In the genomic region with DNA sequence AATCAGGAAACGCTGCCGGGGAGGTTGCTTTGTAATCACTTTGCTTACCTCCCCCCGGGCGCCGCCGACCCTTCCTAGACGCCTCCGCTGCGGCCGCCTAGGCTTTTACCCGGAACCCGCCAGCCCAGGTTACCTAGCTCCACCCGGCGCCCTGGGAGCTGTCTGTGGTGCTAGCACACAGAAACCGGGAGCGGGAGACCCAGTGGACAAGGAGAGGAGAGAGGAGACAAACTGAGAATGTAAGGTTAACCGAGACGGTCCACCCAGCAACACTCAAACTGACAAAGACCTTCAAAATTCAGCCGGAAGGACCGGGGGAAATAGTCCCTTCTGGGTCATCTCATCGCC, we compare ENCODE assay signal across 8 cellular contexts. TPM values are rescaled to one million over a fixed set of nuclear protein-coding genes. Genes with fewer than 3 reads are reported as not detected.
DNase-seq lines count a peak whose midpoint lies in the region; ATAC-seq and TF ChIP-seq lines count a peak whose summit lies in the region.

No MANE protein-coding gene starts in this region.

- no peak for ATAC-seq in activated T-helper 17 cell treated with anti-CD3 and anti-CD28 coated beads, Interleukin-2, amount 50 U/mL, for 72 hours (replicated peaks)
- ATAC-seq in stimulated activated naive CD8-positive, alpha-beta T cell treated with anti-CD3 and anti-CD28 coated beads, Interleukin-15, amount 100 ng/mL, for 72 hours, result peak; percentile 54
- ATAC-seq in GM18505 (IDR thresholded peaks at IDR 0.05; ENCODE audit: unreplicated experiment), result no peak

- H3K27me3 Mint-ChIP-seq in activated T-helper 17 cell treated with anti-CD3 and anti-CD28 coated beads, Interleukin-2, amount 50 U/mL, for 72 hours, result peaks cover 69% of the 10 kb centered on the region
- peaks cover 95% of the 10 kb centered on the region for H3K27me3 Mint-ChIP-seq in stimulated activated naive CD8-positive, alpha-beta T cell treated with anti-CD3 and anti-CD28 coated beads, Interleukin-15, amount 100 ng/mL, for 72 hours

- H3K4me3 Mint-ChIP-seq in activated T-helper 17 cell treated with anti-CD3 and anti-CD28 coated beads, Interleukin-2, amount 50 U/mL, for 72 hours, result peak overlapping the region; percentile 19
- H3K4me3 Mint-ChIP-seq in stimulated activated naive CD8-positive, alpha-beta T cell treated with anti-CD3 and anti-CD28 coated beads, Interleukin-15, amount 100 ng/mL, for 72 hours, result peak overlapping the region; percentile 64 to 77

- no peaks in the 10 kb centered on the region for H3K4me1 Mint-ChIP-seq in activated T-helper 17 cell treated with anti-CD3 and anti-CD28 coated beads, Interleukin-2, amount 50 U/mL, for 72 hours
- H3K4me1 Mint-ChIP-seq in stimulated activated naive CD8-positive, alpha-beta T cell treated with anti-CD3 and anti-CD28 coated beads, Interleukin-15, amount 100 ng/mL, for 72 hours, result peaks cover 25% of the 10 kb centered on the region

- no peaks in the 10 kb centered on the region for H3K9me3 Mint-ChIP-seq in activated T-helper 17 cell treated with anti-CD3 and anti-CD28 coated beads, Interleukin-2, amount 50 U/mL, for 72 hours
- H3K9me3 Mint-ChIP-seq in stimulated activated naive CD8-positive, alpha-beta T cell treated with anti-CD3 and anti-CD28 coated beads, Interleukin-15, amount 100 ng/mL, for 72 hours, result no peaks in the 10 kb centered on the region

- DNase-seq in NCI-H2227 (lab: John Stamatoyannopoulos, UW; ENCODE audit: unreplicated experiment), result peak; percentile 31
- no peak for DNase-seq in NCI-H2227 treated with DMSO at 0.1 percent for 48 hours (lab: John Stamatoyannopoulos, UW)
- DNase-seq in iPS-NIHi7 (ENCODE audit: extremely low spot score), result peak; percentile 86
- DNase-seq in stimulated activated naive CD8-positive, alpha-beta T cell treated with anti-CD3 and anti-CD28 coated beads, Interleukin-15, amount 100 ng/mL, for 72 hours, result no peak
- DNase-seq in cortex of kidney (lab: John Stamatoyannopoulos, UW), result no peak
- no peak for DNase-seq in NCI-H1417 treated with DMSO at 0.1 percent for 48 hours (lab: John Stamatoyannopoulos, UW)

- no peak for TF ChIP-seq POLR2A in GM18505 (IDR thresholded peaks at IDR 0.05; ENCODE audit: borderline replicate concordance, extremely low read depth, insufficient read depth, insufficient read length)

- H3K27ac Mint-ChIP-seq in activated T-helper 17 cell treated with anti-CD3 and anti-CD28 coated beads, Interleukin-2, amount 50 U/mL, for 72 hours, result no peak overlapping the region
- no peak overlapping the region for H3K27ac Mint-ChIP-seq in stimulated activated naive CD8-positive, alpha-beta T cell treated with anti-CD3 and anti-CD28 coated beads, Interleukin-15, amount 100 ng/mL, for 72 hours

- no peaks in the 10 kb centered on the region for H3K36me3 Mint-ChIP-seq in activated T-helper 17 cell treated with anti-CD3 and anti-CD28 coated beads, Interleukin-2, amount 50 U/mL, for 72 hours (ENCODE audit: low read depth)

RNA-seq across cellular contexts. Expression of a gene that starts 9.8 kb away (rescaled TPM):
- not detected for total RNA-seq in activated T-helper 17 cell treated with anti-CD3 and anti-CD28 coated beads, Interleukin-2, amount 50 U/mL, for 72 hours

Comparison
In these comparisons a context has a peak if more than half of its experiments do, and no peak if none do; other contexts are left out.
1. DNase-seq: peak in NCI-H2227 (single experiment) and iPS-NIHi7 (single experiment); none in NCI-H2227 treated with DMSO at 0.1 percent for 48 hours (single experiment), stimulated activated naive CD8-positive, alpha-beta T cell treated with anti-CD3 and anti-CD28 coated beads, Interleukin-15, amount 100 ng/mL, for 72 hours (0 of 2), cortex of kidney (single experiment) and NCI-H1417 treated with DMSO at 0.1 percent for 48 hours (single experiment).